1 cellular context compared by ENCODE assay signal in genomic region chr20:10949930-10950783, GRCh38.
TF ChIP-seq lines count a peak whose summit lies in the region.

No MANE protein-coding gene starts in this region.

TF ChIP-seq in HepG2, 621 proteins besides CTCF, POLR2A, EP300 and RAD21 (continued from another document and continues in another):
- no peak for TF ChIP-seq MAX (IDR thresholded peaks at IDR 0.05)
- no peak for TF ChIP-seq ZFP82 (CRISPR knock-in tag; IDR thresholded peaks at IDR 0.05; ENCODE audit: borderline replicate concordance)
- TF ChIP-seq CSRNP1 (CRISPR knock-in tag; IDR thresholded peaks at IDR 0.05), result 0 out of 2 replicates have a peak, but pooled peaks have one; percentile 19
- TF ChIP-seq GTF3A (CRISPR knock-in tag; conservative IDR thresholded peaks at IDR 0.05), result no peak
- TF ChIP-seq KIAA2018 (CRISPR knock-in tag; IDR thresholded peaks at IDR 0.05; ENCODE audit: borderline replicate concordance), result no peak
- no peak for TF ChIP-seq ZFP36L2 (CRISPR knock-in tag; IDR thresholded peaks at IDR 0.05)
- peak; percentile 76 for TF ChIP-seq ZKSCAN8 (CRISPR knock-in tag; IDR thresholded peaks at IDR 0.05; ENCODE audit: borderline replicate concordance)
- TF ChIP-seq JDP2 (CRISPR knock-in tag; IDR thresholded peaks at IDR 0.05; ENCODE audit: borderline replicate concordance), result no peak
- TF ChIP-seq ARNTL (CRISPR knock-in tag; IDR thresholded peaks at IDR 0.05), result no peak
- no peak for TF ChIP-seq ELF1 (CRISPR knock-in tag; IDR thresholded peaks at IDR 0.05)
- peak; percentile 81 for TF ChIP-seq ZNF629 (CRISPR knock-in tag; conservative IDR thresholded peaks at IDR 0.05)
- TF ChIP-seq ZNF34 (CRISPR knock-in tag; IDR thresholded peaks at IDR 0.05; ENCODE audit: borderline replicate concordance), result 0 out of 2 replicates have a peak, but pooled peaks have one; percentile 43
- no peak for TF ChIP-seq JARID2 (CRISPR knock-in tag; IDR thresholded peaks at IDR 0.05; ENCODE audit: insufficient replicate concordance)
- no peak for TF ChIP-seq NFRKB (IDR thresholded peaks at IDR 0.05)
- no peak for TF ChIP-seq ZBTB14 (CRISPR knock-in tag; IDR thresholded peaks at IDR 0.05)
- no peak for TF ChIP-seq ZC3H4 (CRISPR knock-in tag; IDR thresholded peaks at IDR 0.05; ENCODE audit: borderline replicate concordance)
- 0 out of 2 replicates have a peak, but pooled peaks have one; percentile 56 for TF ChIP-seq ZNF761 (CRISPR knock-in tag; conservative IDR thresholded peaks at IDR 0.05)
- TF ChIP-seq BCLAF1 (IDR thresholded peaks at IDR 0.05), result no peak
- no peak for TF ChIP-seq NFAT5 (CRISPR knock-in tag; IDR thresholded peaks at IDR 0.05)
- no peak for TF ChIP-seq MLLT10 (CRISPR knock-in tag; IDR thresholded peaks at IDR 0.05)
- TF ChIP-seq MED13 (CRISPR knock-in tag; IDR thresholded peaks at IDR 0.05), result no peak
- peak; percentile 81; the same call in 1 of the 2 replicates for TF ChIP-seq HOMEZ (CRISPR knock-in tag; IDR thresholded peaks at IDR 0.05; ENCODE audit: low read depth)
- TF ChIP-seq ZNF777 (CRISPR knock-in tag; IDR thresholded peaks at IDR 0.05), result no peak
- TF ChIP-seq ZNF432 (CRISPR knock-in tag; IDR thresholded peaks at IDR 0.05; ENCODE audit: borderline replicate concordance), result no peak
- no peak for TF ChIP-seq CHCHD3 (CRISPR knock-in tag; IDR thresholded peaks at IDR 0.05)
- no peak for TF ChIP-seq ZNF430 (CRISPR knock-in tag; IDR thresholded peaks at IDR 0.05)
- peak; percentile 95 for TF ChIP-seq HNF1B (CRISPR knock-in tag; IDR thresholded peaks at IDR 0.05)
- peak; percentile 43; the same call in 1 of the 2 replicates for TF ChIP-seq GATA4 (IDR thresholded peaks at IDR 0.05; ENCODE audit: borderline replicate concordance, low read depth)
- no peak for TF ChIP-seq ZNF180 (CRISPR knock-in tag; IDR thresholded peaks at IDR 0.05; ENCODE audit: borderline replicate concordance, low read depth)
- TF ChIP-seq RARA (CRISPR knock-in tag; IDR thresholded peaks at IDR 0.05), result peak; percentile 91
- no peak for TF ChIP-seq ZNF33A (CRISPR knock-in tag; IDR thresholded peaks at IDR 0.05; ENCODE audit: borderline replicate concordance)
- TF ChIP-seq TBP (CRISPR knock-in tag; IDR thresholded peaks at IDR 0.05), result no peak
- TF ChIP-seq ZNF333 (CRISPR knock-in tag; IDR thresholded peaks at IDR 0.05; ENCODE audit: borderline replicate concordance), result no peak
- no peak for TF ChIP-seq ZNF841 (CRISPR knock-in tag; IDR thresholded peaks at IDR 0.05; ENCODE audit: borderline replicate concordance)
- TF ChIP-seq MAFK (conservative IDR thresholded peaks at IDR 0.05 in 1 of 2, IDR thresholded peaks at IDR 0.05 in 1 of 2; ENCODE audit: low read length in 2 of 2), result peak; percentile 16 to 20; a peak in 1 of 4 replicates
- no peak for TF ChIP-seq HCFC1 (IDR thresholded peaks at IDR 0.05; ENCODE audit: low read depth, low read length)
- TF ChIP-seq ZNF441 (CRISPR knock-in tag; IDR thresholded peaks at IDR 0.05; ENCODE audit: borderline replicate concordance), result no peak
